Comparison of ENCODE assay signal across 19 cellular contexts in the genomic region with DNA sequence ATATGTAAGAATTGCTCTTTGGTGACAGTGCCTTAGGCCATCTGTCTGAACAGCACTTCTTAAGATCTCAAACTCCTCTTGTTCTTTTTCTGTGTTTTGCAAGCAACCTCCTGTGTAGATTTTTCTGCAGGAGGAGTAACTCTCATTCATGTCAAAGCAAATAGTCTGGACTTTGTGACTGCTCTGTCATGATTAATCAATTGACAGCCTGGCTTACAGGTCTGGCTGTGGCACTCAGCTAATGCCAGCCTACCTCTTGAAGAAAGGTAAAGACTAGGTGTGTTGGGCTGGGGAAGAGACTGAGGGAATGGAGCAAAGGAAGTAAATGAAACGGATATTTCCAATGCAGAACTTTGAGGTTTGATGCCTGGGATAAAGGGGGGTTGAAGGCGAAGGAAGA.
DNase-seq lines count a peak whose midpoint lies in the region; ATAC-seq, FAIRE-seq and TF ChIP-seq lines count a peak whose summit lies in the region.
"Had no signal": no experiment of that assay in that cellular context is flagged by ENCODE, and none has a peak within 500 bp of the region (broad histone marks: within the 10 kb centered on the region; RNA-seq: fewer than 3 reads in every experiment).

No MANE protein-coding gene starts in this region.

- TF ChIP-seq CTCF in bronchial epithelial cell (IDR thresholded peaks at IDR 0.05; ENCODE audit: insufficient read depth, low read length, severe bottlenecking) (no peak), osteocyte (IDR thresholded peaks at IDR 0.05) (no peak)

- H3K9me3 Mint-ChIP-seq in osteocyte (ENCODE audit: unreplicated experiment): peaks cover 10% of the 10 kb centered on the region
- no peaks in the 10 kb centered on the region for H3K9me3 Mint-ChIP-seq in effector memory CD8-positive, alpha-beta T cell
- H3K9me3 Mint-ChIP-seq: CD4-positive, alpha-beta T cell had no signal

- peak overlapping the region; percentile 0 for H3K27ac Mint-ChIP-seq in osteocyte (ENCODE audit: unreplicated experiment)
- no peak overlapping the region for H3K27ac Mint-ChIP-seq in effector memory CD8-positive, alpha-beta T cell
- H3K27ac Mint-ChIP-seq: B cell; CD4-positive, alpha-beta T cell had no signal

- peaks cover 19% of the 10 kb centered on the region for H3K36me3 Mint-ChIP-seq in osteocyte (ENCODE audit: unreplicated experiment)
- H3K36me3 Mint-ChIP-seq in effector memory CD8-positive, alpha-beta T cell (ENCODE audit: insufficient read depth): no peaks in the 10 kb centered on the region

- H3K27me3 Mint-ChIP-seq in osteocyte (ENCODE audit: unreplicated experiment): no peaks in the 10 kb centered on the region
- H3K27me3 Mint-ChIP-seq in effector memory CD8-positive, alpha-beta T cell: peaks cover 0 to 12% of the 10 kb centered on the region in 2 donors
- H3K27me3 Mint-ChIP-seq: B cell; CD4-positive, alpha-beta T cell had no signal

- H3K36me3 ChIP-seq in bronchial epithelial cell (ENCODE audit: control insufficient read depth, insufficient read depth, low read length): no peaks in the 10 kb centered on the region
- H3K36me3 ChIP-seq: HAP-1 had no signal

- no peak for FAIRE-seq in bronchial epithelial cell (lab: Jason Lieb, UNC)
- FAIRE-seq in HTR-8/SVneo (lab: Jason Lieb, UNC): no peak
- FAIRE-seq: G401.6, GM12891, H1, HepG2 had no signal

- no peaks in the 10 kb centered on the region for H3K27me3 ChIP-seq in bronchial epithelial cell (ENCODE audit: control insufficient read depth, insufficient read depth, low read length)

- ATAC-seq in left lobe of liver: peak; percentile 69
- no peak for ATAC-seq in effector memory CD8-positive, alpha-beta T cell (replicated peaks)
- ATAC-seq: HepG2 had no signal

- peaks cover 29% of the 10 kb centered on the region for H3K4me1 Mint-ChIP-seq in osteocyte (ENCODE audit: unreplicated experiment)
- H3K4me1 Mint-ChIP-seq in effector memory CD8-positive, alpha-beta T cell (ENCODE audit: low read depth in 2 of 2): no peaks in the 10 kb centered on the region

- no peak overlapping the region for H3K4me3 Mint-ChIP-seq in osteocyte (ENCODE audit: unreplicated experiment)
- H3K4me3 Mint-ChIP-seq in effector memory CD8-positive, alpha-beta T cell: no peak overlapping the region
- H3K4me3 Mint-ChIP-seq: B cell; CD4-positive, alpha-beta T cell had no signal

- no peak overlapping the region for H3K4me3 ChIP-seq in bronchial epithelial cell (ENCODE audit: low read depth, low read length)
- H3K4me3 ChIP-seq: HAP-1 had no signal

- peak; percentile 12 for DNase-seq in bronchial epithelial cell (ENCODE audit: low read depth)
- DNase-seq in left lobe of liver (ENCODE audit: low spot score): no peak
- DNase-seq in osteocyte (ENCODE audit: extremely low spot score, unreplicated experiment): no peak
- DNase-seq in AG08395 (ENCODE audit: low spot score): no peak
- DNase-seq in effector memory CD8-positive, alpha-beta T cell: no peak
- DNase-seq in HTR-8/SVneo (ENCODE audit: insufficient read length, low spot score): no peak
- no peak for DNase-seq in activated CD8-positive, alpha-beta memory T cell treated with anti-CD3 and anti-CD28 coated beads, Interleukin-2, amount 50 U/mL, for 4 hours
- DNase-seq: ACHN; C1 segment of cervical spinal cord; Calu3; CD4-positive, alpha-beta T cell; DMS 273 treated with DMSO at 0.1 percent for 48 hours; DMS79 had no signal
